8 cellular contexts compared by ENCODE assay signal in genomic region chr15:58457466-58457965, GRCh38. TPM values are rescaled to one million over a fixed set of nuclear protein-coding genes. Genes with fewer than 3 reads are reported as not detected.
DNase-seq lines count a peak whose midpoint lies in the region; ATAC-seq lines count a peak whose summit lies in the region.

No MANE protein-coding gene starts in this region.

- CTCF ChIA-PET in T-cell (lab: Charles Lee), result no interaction called here

- H3K27me3 Mint-ChIP-seq in activated naive CD8-positive, alpha-beta T cell treated with anti-CD3 and anti-CD28 coated beads, Interleukin-2, amount 50 U/mL, for 24 hours, result no peaks in the 10 kb centered on the region
- no peaks in the 10 kb centered on the region for H3K27me3 Mint-ChIP-seq in stimulated activated naive CD8-positive, alpha-beta T cell treated with anti-CD3 and anti-CD28 coated beads, Interleukin-15, amount 100 ng/mL, for 72 hours
- no peaks in the 10 kb centered on the region for H3K27me3 Mint-ChIP-seq in T-cell

- peaks cover 89% of the 10 kb centered on the region for H3K4me1 Mint-ChIP-seq in activated naive CD8-positive, alpha-beta T cell treated with anti-CD3 and anti-CD28 coated beads, Interleukin-2, amount 50 U/mL, for 24 hours
- peaks cover 96% of the 10 kb centered on the region for H3K4me1 Mint-ChIP-seq in stimulated activated naive CD8-positive, alpha-beta T cell treated with anti-CD3 and anti-CD28 coated beads, Interleukin-15, amount 100 ng/mL, for 72 hours
- H3K4me1 Mint-ChIP-seq in T-cell, result peaks cover 33 to 44% (median 41%) of the 10 kb centered on the region in 3 donors

- peak overlapping the region; percentile 85 for H3K27ac Mint-ChIP-seq in activated naive CD8-positive, alpha-beta T cell treated with anti-CD3 and anti-CD28 coated beads, Interleukin-2, amount 50 U/mL, for 24 hours
- peak overlapping the region in 1 of 2 donors; percentile 72 for H3K27ac Mint-ChIP-seq in stimulated activated naive CD8-positive, alpha-beta T cell treated with anti-CD3 and anti-CD28 coated beads, Interleukin-15, amount 100 ng/mL, for 72 hours
- peak overlapping the region in 1 of 2 donors; percentile 32 for H3K27ac Mint-ChIP-seq in T-cell

- no peaks in the 10 kb centered on the region for H3K9me3 Mint-ChIP-seq in activated naive CD8-positive, alpha-beta T cell treated with anti-CD3 and anti-CD28 coated beads, Interleukin-2, amount 50 U/mL, for 24 hours
- no peaks in the 10 kb centered on the region for H3K9me3 Mint-ChIP-seq in stimulated activated naive CD8-positive, alpha-beta T cell treated with anti-CD3 and anti-CD28 coated beads, Interleukin-15, amount 100 ng/mL, for 72 hours
- H3K9me3 Mint-ChIP-seq in T-cell, result no peaks in the 10 kb centered on the region

- POLR2A ChIA-PET in T-cell (lab: Charles Lee), result interaction anchor here in 1 of 2 donors (0.6 to 0.7 kb wide), 2 partner anchors 136 to 232 kb away, joined by 3 read pairs; no protein-coding TSS in a partner anchor

- H3K4me3 ChIP-seq in aorta (ENCODE audit: low read length in 2 of 2), result no peak overlapping the region

- ATAC-seq in GM19467 (IDR thresholded peaks at IDR 0.05; ENCODE audit: unreplicated experiment) (peak; percentile 66), HG03575 (IDR thresholded peaks at IDR 0.05; ENCODE audit: extremely low read depth, insufficient number of reproducible peaks, low FRiP score, unreplicated experiment) (peak; percentile 56), T-cell (replicated peaks in 1 of 4) (no peak), aorta (ENCODE audit: low FRiP score) (no peak)
- ATAC-seq in activated naive CD8-positive, alpha-beta T cell treated with anti-CD3 and anti-CD28 coated beads, Interleukin-2, amount 50 U/mL, for 24 hours, result peak; percentile 71
- ATAC-seq in stimulated activated naive CD8-positive, alpha-beta T cell treated with anti-CD3 and anti-CD28 coated beads, Interleukin-15, amount 100 ng/mL, for 72 hours, result peak; percentile 88

- no peaks in the 10 kb centered on the region for H3K4me1 ChIP-seq in aorta (ENCODE audit: control insufficient read depth in 1 of 2, insufficient read depth in 2 of 2, low read length in 2 of 2)

- WGBS in aorta, 2 donors, result 77 to 78% methylated on average over 7 of the region's 7 CpGs

- H3K9me3 ChIP-seq in aorta (ENCODE audit: control insufficient read depth, low read length), result no peaks in the 10 kb centered on the region

- peak overlapping the region; percentile 22 for H3K4me3 Mint-ChIP-seq in activated naive CD8-positive, alpha-beta T cell treated with anti-CD3 and anti-CD28 coated beads, Interleukin-2, amount 50 U/mL, for 24 hours
- peak overlapping the region; percentile 54 to 55 for H3K4me3 Mint-ChIP-seq in stimulated activated naive CD8-positive, alpha-beta T cell treated with anti-CD3 and anti-CD28 coated beads, Interleukin-15, amount 100 ng/mL, for 72 hours
- H3K4me3 Mint-ChIP-seq in T-cell, result no peak overlapping the region

- intact Hi-C loops in aorta (cut with DNase I), result no loop called here

- no peaks in the 10 kb centered on the region for H3K27me3 ChIP-seq in aorta (ENCODE audit: control insufficient read depth in 1 of 2, insufficient read depth in 2 of 2, low read length in 1 of 2)

- DNase-seq in AG20443 (ENCODE audit: low spot score) (peak; percentile 59), T-cell (no peak), occipital lobe (lab: John Stamatoyannopoulos, UW) (no peak), aorta (no peak)
- DNase-seq in activated naive CD8-positive, alpha-beta T cell treated with anti-CD3 and anti-CD28 coated beads, Interleukin-2, amount 50 U/mL, for 24 hours, result peak; percentile 56
- DNase-seq in stimulated activated naive CD8-positive, alpha-beta T cell treated with anti-CD3 and anti-CD28 coated beads, Interleukin-15, amount 100 ng/mL, for 72 hours, result peak; percentile 54 to 68

- H3K36me3 ChIP-seq in aorta (ENCODE audit: control insufficient read depth in 1 of 2, insufficient read depth in 2 of 2, low read length in 1 of 2), result no peaks in the 10 kb centered on the region

- no peak overlapping the region for H3K27ac ChIP-seq in aorta (ENCODE audit: low read depth in 1 of 2, low read length in 2 of 2)

- no peaks in the 10 kb centered on the region for H3K36me3 Mint-ChIP-seq in activated naive CD8-positive, alpha-beta T cell treated with anti-CD3 and anti-CD28 coated beads, Interleukin-2, amount 50 U/mL, for 24 hours (ENCODE audit: low read depth)
- H3K36me3 Mint-ChIP-seq in T-cell, result no peaks in the 10 kb centered on the region

RNA-seq across cellular contexts. Expression of gene LIPC, which starts 25.7 kb away (rescaled TPM):
- 1 to 10 TPM in 4 of 5 donors, under 1 TPM in 1; 0.89 to 2.1 (median 1.5) TPM for total RNA-seq in T-cell
- total RNA-seq in occipital lobe, result 0.16 TPM
- under 1 TPM; 0.52 to 0.93 TPM for total RNA-seq in aorta
- under 1 TPM in 1 of 2 donors, not detected in 1; 0.38 TPM for polyA plus RNA-seq in aorta

Comparison
In these comparisons a context has a peak if more than half of its experiments do, and no peak if none do; other contexts are left out.
1. DNase-seq: peak in AG20443 (single experiment), activated naive CD8-positive, alpha-beta T cell treated with anti-CD3 and anti-CD28 coated beads, Interleukin-2, amount 50 U/mL, for 24 hours (single experiment) and stimulated activated naive CD8-positive, alpha-beta T cell treated with anti-CD3 and anti-CD28 coated beads, Interleukin-15, amount 100 ng/mL, for 72 hours (2 of 2); none in T-cell (0 of 34), occipital lobe (single experiment) and aorta (0 of 2).
2. ATAC-seq: peak in GM19467 (single experiment), HG03575 (single experiment), activated naive CD8-positive, alpha-beta T cell treated with anti-CD3 and anti-CD28 coated beads, Interleukin-2, amount 50 U/mL, for 24 hours (single experiment) and stimulated activated naive CD8-positive, alpha-beta T cell treated with anti-CD3 and anti-CD28 coated beads, Interleukin-15, amount 100 ng/mL, for 72 hours (single experiment); none in T-cell (0 of 4) and aorta (single experiment).
3. H3K4me3 Mint-ChIP-seq: peak in activated naive CD8-positive, alpha-beta T cell treated with anti-CD3 and anti-CD28 coated beads, Interleukin-2, amount 50 U/mL, for 24 hours (single experiment) and stimulated activated naive CD8-positive, alpha-beta T cell treated with anti-CD3 and anti-CD28 coated beads, Interleukin-15, amount 100 ng/mL, for 72 hours (2 of 2); none in T-cell (0 of 3).